14 cellular contexts compared by ENCODE assay signal in genomic region chr11:75049501-75050266, GRCh38. TPM values are rescaled to one million over a fixed set of nuclear protein-coding genes. Genes with fewer than 3 reads are reported as not detected.
"Had no signal": no experiment of that assay in that cellular context is flagged by ENCODE, and none has a peak within 500 bp of the region (broad histone marks: within the 10 kb centered on the region; RNA-seq: fewer than 3 reads in every experiment).

No MANE protein-coding gene starts in this region.

RNA-seq across cellular contexts. Expression of gene OR2AT4, which starts 47.0 kb away (rescaled TPM):
- total RNA-seq: bronchial epithelial cell; dermis microvascular lymphatic vessel endothelial cell; esophagus squamous epithelium; glomerular endothelial cell; left lung; lower lobe of right lung; naive thymus-derived CD4-positive, alpha-beta T cell; neural crest cell; psoas muscle; right atrium auricular region; smooth muscle cell; temporal lobe had no signal
- polyA plus RNA-seq: adipose tissue; naive thymus-derived CD4-positive, alpha-beta T cell; psoas muscle; smooth muscle cell; urinary bladder had no signal
